10 cellular contexts compared by ENCODE assay signal in the genomic region with DNA sequence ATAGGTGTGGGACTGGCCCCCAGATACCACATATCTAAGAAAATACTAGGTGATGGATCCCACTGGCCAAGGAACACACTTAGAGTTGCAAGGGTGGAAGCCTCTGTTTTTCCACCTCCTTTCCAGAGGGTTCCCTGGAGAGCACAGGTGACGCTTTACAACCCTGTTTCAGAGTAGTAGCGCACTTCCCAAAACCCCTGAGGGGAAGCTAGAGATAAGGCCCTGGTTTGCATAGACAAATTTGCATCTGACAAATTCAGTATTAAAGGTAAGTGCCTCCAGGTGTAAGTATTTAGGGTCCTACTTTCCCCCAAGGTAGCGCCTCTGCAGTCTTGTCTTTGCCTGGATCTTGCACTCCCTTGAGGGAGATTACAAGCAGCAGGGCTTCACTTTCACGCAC. TPM values are rescaled to one million over a fixed set of nuclear protein-coding genes. Genes with fewer than 3 reads are reported as not detected.
DNase-seq lines count a peak whose midpoint lies in the region; ATAC-seq, FAIRE-seq and TF ChIP-seq lines count a peak whose summit lies in the region.
"Had no signal": no experiment of that assay in that cellular context is flagged by ENCODE, and none has a peak within 500 bp of the region (broad histone marks: within the 10 kb centered on the region; RNA-seq: fewer than 3 reads in every experiment).

No MANE protein-coding gene starts in this region.

- H3K27me3 ChIP-seq in foreskin keratinocyte (peaks cover 95% of the 10 kb centered on the region), small intestine (ENCODE audit: control insufficient read depth in 2 of 2, insufficient read depth in 2 of 2, low read length in 2 of 2) (peaks cover 0 to 9% of the 10 kb centered on the region in 2 donors)

- H3K27ac ChIP-seq in foreskin keratinocyte (no peak overlapping the region), small intestine (ENCODE audit: low read depth in 1 of 2, low read length in 1 of 2) (peak overlapping the region in 1 of 2 donors; percentile 48)

- H3K4me1 ChIP-seq in foreskin keratinocyte (no peaks in the 10 kb centered on the region), small intestine (ENCODE audit: control insufficient read depth in 2 of 2, insufficient read depth in 1 of 2, low read depth in 1 of 2, low read length in 1 of 2) (peaks cover 0 to 11% of the 10 kb centered on the region in 2 donors)

- in situ Hi-C loops in GM13976 (cut with MboI; ENCODE audit: low sequenced_read_pairs, unreplicated experiment): no loop called here

- DNase-seq in NCI-H748 (lab: John Stamatoyannopoulos, UW; ENCODE audit: unreplicated experiment) (peak; percentile 56), NCI-H748 treated with DMSO at 0.1 percent for 48 hours (lab: John Stamatoyannopoulos, UW) (no peak), foreskin keratinocyte (no peak), small intestine (peak; percentile 8), GM13976 (ENCODE audit: low spot score) (no peak)
- DNase-seq in stimulated activated CD4-positive, alpha-beta T cell treated with anti-CD3 and anti-CD28 coated beads, Interleukin-4, amount 100 ng/mL, for 24 hours: no peak
- DNase-seq: SIG-M5 had no signal

- H3K9me3 ChIP-seq in small intestine (ENCODE audit: control insufficient read depth, low read depth): no peaks in the 10 kb centered on the region

- peak overlapping the region in 1 of 2 donors; percentile 72 for H3K4me3 ChIP-seq in small intestine (ENCODE audit: low read depth in 1 of 2, low read length in 2 of 2)

- TF ChIP-seq CTCF in foreskin keratinocyte (conservative IDR thresholded peaks at IDR 0.05): no peak
- no peak for TF ChIP-seq CTCF in GM13976 (IDR thresholded peaks at IDR 0.05; ENCODE audit: borderline replicate concordance, control extremely low read depth, extremely low read depth, insufficient read depth, missing control alignments)

- ATAC-seq in SK-N-SH treated with all-trans-retinoic acid at 6 μM for 48 hours (peak; percentile 13; the same call in 1 of the 3 replicates), foreskin keratinocyte (peak; percentile 3), HG02884 (IDR thresholded peaks at IDR 0.05; ENCODE audit: unreplicated experiment) (no peak)

- no peaks in the 10 kb centered on the region for H3K36me3 ChIP-seq in small intestine (ENCODE audit: control insufficient read depth in 2 of 2, insufficient read depth in 2 of 2, low read length in 2 of 2)

- 52 to 60% (median 54%) methylated on average over 4 of the region's 4 CpGs for WGBS in small intestine, 3 donors

- FAIRE-seq in small intestine (lab: Jason Lieb, UNC): no peak

TF ChIP-seq in SK-N-SH treated with all-trans-retinoic acid at 6 μM for 48 hours, 23 proteins besides CTCF, POLR2A, EP300 and RAD21:
- TF ChIP-seq PPARA (CRISPR knock-in tag; IDR thresholded peaks at IDR 0.05; ENCODE audit: borderline replicate concordance): no peak
- no peak for TF ChIP-seq GLIS3 (CRISPR knock-in tag; IDR thresholded peaks at IDR 0.05)
- TF ChIP-seq ZFP30 (CRISPR knock-in tag; IDR thresholded peaks at IDR 0.05): no peak
- TF ChIP-seq ZNF8 (CRISPR knock-in tag; IDR thresholded peaks at IDR 0.05): no peak
- no peak for TF ChIP-seq ARNTL (CRISPR knock-in tag; IDR thresholded peaks at IDR 0.05; ENCODE audit: borderline replicate concordance, low read depth)
- no peak for TF ChIP-seq TOX (CRISPR knock-in tag; IDR thresholded peaks at IDR 0.05; ENCODE audit: borderline replicate concordance)
- no peak for TF ChIP-seq BACH2 (CRISPR knock-in tag; IDR thresholded peaks at IDR 0.05; ENCODE audit: borderline replicate concordance)
- TF ChIP-seq OSR1 (CRISPR knock-in tag; IDR thresholded peaks at IDR 0.05): no peak
- TF ChIP-seq, protein P1, sequence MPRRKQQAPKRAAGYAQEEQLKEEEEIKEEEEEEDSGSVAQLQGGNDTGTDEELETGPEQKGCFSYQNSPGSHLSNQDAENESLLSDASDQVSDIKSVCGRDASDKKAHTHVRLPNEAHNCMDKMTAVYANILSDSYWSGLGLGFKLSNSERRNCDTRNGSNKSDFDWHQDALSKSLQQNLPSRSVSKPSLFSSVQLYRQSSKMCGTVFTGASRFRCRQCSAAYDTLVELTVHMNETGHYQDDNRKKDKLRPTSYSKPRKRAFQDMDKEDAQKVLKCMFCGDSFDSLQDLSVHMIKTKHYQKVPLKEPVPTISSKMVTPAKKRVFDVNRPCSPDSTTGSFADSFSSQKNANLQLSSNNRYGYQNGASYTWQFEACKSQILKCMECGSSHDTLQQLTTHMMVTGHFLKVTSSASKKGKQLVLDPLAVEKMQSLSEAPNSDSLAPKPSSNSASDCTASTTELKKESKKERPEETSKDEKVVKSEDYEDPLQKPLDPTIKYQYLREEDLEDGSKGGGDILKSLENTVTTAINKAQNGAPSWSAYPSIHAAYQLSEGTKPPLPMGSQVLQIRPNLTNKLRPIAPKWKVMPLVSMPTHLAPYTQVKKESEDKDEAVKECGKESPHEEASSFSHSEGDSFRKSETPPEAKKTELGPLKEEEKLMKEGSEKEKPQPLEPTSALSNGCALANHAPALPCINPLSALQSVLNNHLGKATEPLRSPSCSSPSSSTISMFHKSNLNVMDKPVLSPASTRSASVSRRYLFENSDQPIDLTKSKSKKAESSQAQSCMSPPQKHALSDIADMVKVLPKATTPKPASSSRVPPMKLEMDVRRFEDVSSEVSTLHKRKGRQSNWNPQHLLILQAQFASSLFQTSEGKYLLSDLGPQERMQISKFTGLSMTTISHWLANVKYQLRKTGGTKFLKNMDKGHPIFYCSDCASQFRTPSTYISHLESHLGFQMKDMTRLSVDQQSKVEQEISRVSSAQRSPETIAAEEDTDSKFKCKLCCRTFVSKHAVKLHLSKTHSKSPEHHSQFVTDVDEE (CRISPR knock-in tag; IDR thresholded peaks at IDR 0.05): no peak
- no peak for TF ChIP-seq ZFP3 (CRISPR knock-in tag; IDR thresholded peaks at IDR 0.05)
- TF ChIP-seq, protein P2, sequence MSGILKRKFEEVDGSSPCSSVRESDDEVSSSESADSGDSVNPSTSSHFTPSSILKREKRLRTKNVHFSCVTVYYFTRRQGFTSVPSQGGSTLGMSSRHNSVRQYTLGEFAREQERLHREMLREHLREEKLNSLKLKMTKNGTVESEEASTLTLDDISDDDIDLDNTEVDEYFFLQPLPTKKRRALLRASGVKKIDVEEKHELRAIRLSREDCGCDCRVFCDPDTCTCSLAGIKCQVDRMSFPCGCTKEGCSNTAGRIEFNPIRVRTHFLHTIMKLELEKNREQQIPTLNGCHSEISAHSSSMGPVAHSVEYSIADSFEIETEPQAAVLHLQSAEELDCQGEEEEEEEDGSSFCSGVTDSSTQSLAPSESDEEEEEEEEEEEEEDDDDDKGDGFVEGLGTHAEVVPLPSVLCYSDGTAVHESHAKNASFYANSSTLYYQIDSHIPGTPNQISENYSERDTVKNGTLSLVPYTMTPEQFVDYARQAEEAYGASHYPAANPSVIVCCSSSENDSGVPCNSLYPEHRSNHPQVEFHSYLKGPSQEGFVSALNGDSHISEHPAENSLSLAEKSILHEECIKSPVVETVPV (CRISPR knock-in tag; IDR thresholded peaks at IDR 0.05): no peak
- TF ChIP-seq ESRRG (CRISPR knock-in tag; IDR thresholded peaks at IDR 0.05): no peak

RNA-seq across cellular contexts. Expression of a gene that starts 0.5 kb away (rescaled TPM):
- not detected in 2 replicates for total RNA-seq in foreskin keratinocyte
- 0.01 TPM in 1 of 2 replicates, not detected in the other for polyA plus RNA-seq in foreskin keratinocyte
- 1 to 10 TPM in 2 of 3 donors, not detected in 1; 1.1 to 2.2 TPM for polyA plus RNA-seq in small intestine
- total RNA-seq: lung microvascular endothelial cell had no signal

RNA-seq across cellular contexts. Expression of a gene that starts 22.9 kb away (rescaled TPM):
- not detected in 2 replicates for total RNA-seq in foreskin keratinocyte
- not detected in 2 replicates for polyA plus RNA-seq in foreskin keratinocyte
- polyA plus RNA-seq in small intestine: 1 to 10 TPM; 1.4 to 3.8 (median 3.1) TPM
- total RNA-seq: lung microvascular endothelial cell had no signal

Comparison
In these comparisons a context has a peak if more than half of its experiments do, and no peak if none do; other contexts are left out.
1. DNase-seq: peak in NCI-H748 (single experiment) and small intestine (single experiment); none in NCI-H748 treated with DMSO at 0.1 percent for 48 hours (single experiment), foreskin keratinocyte (0 of 2), GM13976 (single experiment) and stimulated activated CD4-positive, alpha-beta T cell treated with anti-CD3 and anti-CD28 coated beads, Interleukin-4, amount 100 ng/mL, for 24 hours (single experiment).